In genomic region chr2:142222715-142223114, GRCh38 we compare ENCODE assay signal across 1 cellular context.
TF ChIP-seq lines count a peak whose summit lies in the region.

No MANE protein-coding gene starts in this region.

TF ChIP-seq in HCT116, 20 proteins besides CTCF, POLR2A, EP300 and RAD21 (continued from another document):
- TF ChIP-seq ZBTB33 (IDR thresholded peaks at IDR 0.05; ENCODE audit: extremely low read depth, insufficient replicate concordance, low read length) (no peak), TCF7L2 (IDR thresholded peaks at IDR 0.05; ENCODE audit: borderline replicate concordance, extremely low read depth, insufficient read depth, insufficient read length) (no peak), EZH2 (IDR thresholded peaks at IDR 0.05) (no peak), REST (IDR thresholded peaks at IDR 0.05; ENCODE audit: low read depth) (no peak)
